1 cellular context compared by ENCODE assay signal in the genomic region with DNA sequence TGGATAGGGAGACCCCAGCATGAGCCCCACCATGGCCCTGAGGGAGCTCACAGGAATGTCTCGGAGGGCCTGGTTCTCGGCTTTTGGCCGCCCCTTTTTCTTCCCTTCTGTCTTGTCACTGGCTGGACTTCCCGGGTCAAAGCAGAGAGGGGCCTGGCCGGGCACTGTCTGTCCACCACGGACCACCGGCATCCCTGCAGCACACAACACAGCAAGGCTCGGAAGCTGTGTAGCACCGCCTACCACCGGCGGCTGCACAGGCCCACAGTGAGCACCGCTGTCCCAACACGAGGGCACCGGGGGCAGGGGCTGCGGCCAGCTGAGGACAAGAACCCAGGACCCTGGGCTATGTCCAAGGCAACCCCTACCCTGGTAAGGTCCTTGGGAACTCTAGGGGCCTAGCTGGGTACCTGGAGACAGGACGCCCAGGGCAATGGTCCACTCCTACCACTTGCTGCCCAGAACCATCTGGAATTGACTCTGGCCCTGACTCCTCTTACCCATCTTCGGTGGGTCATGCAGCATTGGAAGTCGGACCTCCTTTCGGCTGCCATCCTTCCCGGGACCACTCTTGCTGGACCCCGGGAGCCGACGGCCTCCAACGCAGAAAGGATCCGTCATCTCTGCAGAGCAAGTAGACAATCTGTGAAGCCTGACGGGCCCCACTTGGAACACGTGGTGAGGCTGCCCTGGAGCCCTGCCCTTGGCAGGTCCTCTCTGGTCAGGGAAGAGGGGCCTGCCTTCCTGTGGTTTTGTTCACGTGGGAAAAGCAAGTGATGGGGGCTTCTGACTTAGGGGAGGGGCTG.
TF ChIP-seq lines count a peak whose summit lies in the region.

No MANE protein-coding gene starts in this region.

TF ChIP-seq in HepG2, 621 proteins besides CTCF, POLR2A, EP300 and RAD21 (continues in another document):
- TF ChIP-seq ZNF382 (CRISPR knock-in tag; IDR thresholded peaks at IDR 0.05; ENCODE audit: borderline replicate concordance) (no peak), SSRP1 (CRISPR knock-in tag; IDR thresholded peaks at IDR 0.05) (no peak), GLMP (CRISPR knock-in tag; IDR thresholded peaks at IDR 0.05; ENCODE audit: borderline replicate concordance) (no peak), ZNF34 (CRISPR knock-in tag; IDR thresholded peaks at IDR 0.05; ENCODE audit: borderline replicate concordance) (no peak), SNRNP70 (IDR thresholded peaks at IDR 0.05; ENCODE audit: low read depth, low read length) (no peak), ZFP36 (IDR thresholded peaks at IDR 0.05; ENCODE audit: borderline replicate concordance, low read depth, low read length, partially characterized antibody) (no peak), EEA1 (CRISPR knock-in tag; IDR thresholded peaks at IDR 0.05; ENCODE audit: borderline replicate concordance) (no peak), ZNF816 (CRISPR knock-in tag; IDR thresholded peaks at IDR 0.05; ENCODE audit: borderline replicate concordance) (no peak), PHF8 (CRISPR knock-in tag; IDR thresholded peaks at IDR 0.05) (no peak), NONO (IDR thresholded peaks at IDR 0.05) (no peak), NONO (CRISPR knock-in tag; conservative IDR thresholded peaks at IDR 0.05) (0 out of 2 replicates have a peak, but pooled peaks have one; percentile 7), BCL3 (CRISPR knock-in tag; IDR thresholded peaks at IDR 0.05) (no peak), ISX (CRISPR knock-in tag; conservative IDR thresholded peaks at IDR 0.05) (no peak), ERF (CRISPR knock-in tag; IDR thresholded peaks at IDR 0.05) (0 out of 2 replicates have a peak, but pooled peaks have one; percentile 4), ZHX1 (CRISPR knock-in tag; IDR thresholded peaks at IDR 0.05; ENCODE audit: low read depth) (no peak), PHF21A (CRISPR knock-in tag; IDR thresholded peaks at IDR 0.05) (no peak), ZFP36L1 (CRISPR knock-in tag; IDR thresholded peaks at IDR 0.05) (no peak), ZBTB21 (CRISPR knock-in tag; IDR thresholded peaks at IDR 0.05) (no peak), TCF12 (IDR thresholded peaks at IDR 0.05) (no peak), TCF12 (CRISPR knock-in tag; IDR thresholded peaks at IDR 0.05) (no peak), ZNF556 (CRISPR knock-in tag; IDR thresholded peaks at IDR 0.05; ENCODE audit: borderline replicate concordance) (0 out of 2 replicates have a peak, but pooled peaks have one; percentile 34), MED8 (CRISPR knock-in tag; IDR thresholded peaks at IDR 0.05; ENCODE audit: insufficient replicate concordance) (no peak), ZNF709 (CRISPR knock-in tag; IDR thresholded peaks at IDR 0.05) (no peak), ZNF598 (CRISPR knock-in tag; IDR thresholded peaks at IDR 0.05; ENCODE audit: borderline replicate concordance) (no peak), ZNF678 (CRISPR knock-in tag; IDR thresholded peaks at IDR 0.05) (no peak), ZSCAN25 (CRISPR knock-in tag; IDR thresholded peaks at IDR 0.05) (no peak), ZNF431 (CRISPR knock-in tag; IDR thresholded peaks at IDR 0.05; ENCODE audit: borderline replicate concordance, low read depth) (no peak), ZNF138 (CRISPR knock-in tag; IDR thresholded peaks at IDR 0.05; ENCODE audit: low read depth) (no peak), SIX4 (CRISPR knock-in tag; IDR thresholded peaks at IDR 0.05) (no peak), ZFX (CRISPR knock-in tag; IDR thresholded peaks at IDR 0.05; ENCODE audit: low read depth) (peak; percentile 36; the same call in 1 of the 2 replicates), MBD4 (IDR thresholded peaks at IDR 0.05; ENCODE audit: borderline replicate concordance, low read length) (no peak), SUZ12 (IDR thresholded peaks at IDR 0.05; ENCODE audit: low read depth, low read length) (no peak), FOXP4 (CRISPR knock-in tag; IDR thresholded peaks at IDR 0.05) (no peak), SMC3 (IDR thresholded peaks at IDR 0.05; ENCODE audit: low read length) (no peak), ZNF3 (CRISPR knock-in tag; IDR thresholded peaks at IDR 0.05) (no peak), SNAPC4 (CRISPR knock-in tag; IDR thresholded peaks at IDR 0.05) (no peak), ZNF512 (CRISPR knock-in tag; IDR thresholded peaks at IDR 0.05) (no peak)
- TF ChIP-seq, protein P1, sequence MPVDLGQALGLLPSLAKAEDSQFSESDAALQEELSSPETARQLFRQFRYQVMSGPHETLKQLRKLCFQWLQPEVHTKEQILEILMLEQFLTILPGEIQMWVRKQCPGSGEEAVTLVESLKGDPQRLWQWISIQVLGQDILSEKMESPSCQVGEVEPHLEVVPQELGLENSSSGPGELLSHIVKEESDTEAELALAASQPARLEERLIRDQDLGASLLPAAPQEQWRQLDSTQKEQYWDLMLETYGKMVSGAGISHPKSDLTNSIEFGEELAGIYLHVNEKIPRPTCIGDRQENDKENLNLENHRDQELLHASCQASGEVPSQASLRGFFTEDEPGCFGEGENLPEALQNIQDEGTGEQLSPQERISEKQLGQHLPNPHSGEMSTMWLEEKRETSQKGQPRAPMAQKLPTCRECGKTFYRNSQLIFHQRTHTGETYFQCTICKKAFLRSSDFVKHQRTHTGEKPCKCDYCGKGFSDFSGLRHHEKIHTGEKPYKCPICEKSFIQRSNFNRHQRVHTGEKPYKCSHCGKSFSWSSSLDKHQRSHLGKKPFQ (CRISPR knock-in tag; IDR thresholded peaks at IDR 0.05; ENCODE audit: insufficient replicate concordance) = no peak
- TF ChIP-seq, protein P2, sequence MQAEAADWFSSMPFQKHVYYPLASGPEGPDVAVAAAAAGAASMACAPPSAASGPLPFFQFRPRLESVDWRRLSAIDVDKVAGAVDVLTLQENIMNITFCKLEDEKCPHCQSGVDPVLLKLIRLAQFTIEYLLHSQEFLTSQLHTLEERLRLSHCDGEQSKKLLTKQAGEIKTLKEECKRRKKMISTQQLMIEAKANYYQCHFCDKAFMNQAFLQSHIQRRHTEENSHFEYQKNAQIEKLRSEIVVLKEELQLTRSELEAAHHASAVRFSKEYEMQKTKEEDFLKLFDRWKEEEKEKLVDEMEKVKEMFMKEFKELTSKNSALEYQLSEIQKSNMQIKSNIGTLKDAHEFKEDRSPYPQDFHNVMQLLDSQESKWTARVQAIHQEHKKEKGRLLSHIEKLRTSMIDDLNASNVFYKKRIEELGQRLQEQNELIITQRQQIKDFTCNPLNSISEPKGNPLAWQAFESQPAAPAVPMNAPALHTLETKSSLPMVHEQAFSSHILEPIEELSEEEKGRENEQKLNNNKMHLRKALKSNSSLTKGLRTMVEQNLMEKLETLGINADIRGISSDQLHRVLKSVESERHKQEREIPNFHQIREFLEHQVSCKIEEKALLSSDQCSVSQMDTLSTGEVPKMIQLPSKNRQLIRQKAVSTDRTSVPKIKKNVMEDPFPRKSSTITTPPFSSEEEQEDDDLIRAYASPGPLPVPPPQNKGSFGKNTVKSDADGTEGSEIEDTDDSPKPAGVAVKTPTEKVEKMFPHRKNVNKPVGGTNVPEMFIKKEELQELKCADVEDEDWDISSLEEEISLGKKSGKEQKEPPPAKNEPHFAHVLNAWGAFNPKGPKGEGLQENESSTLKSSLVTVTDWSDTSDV (CRISPR knock-in tag; IDR thresholded peaks at IDR 0.05) = 0 out of 2 replicates have a peak, but pooled peaks have one; percentile 43
- TF ChIP-seq, protein P3, sequence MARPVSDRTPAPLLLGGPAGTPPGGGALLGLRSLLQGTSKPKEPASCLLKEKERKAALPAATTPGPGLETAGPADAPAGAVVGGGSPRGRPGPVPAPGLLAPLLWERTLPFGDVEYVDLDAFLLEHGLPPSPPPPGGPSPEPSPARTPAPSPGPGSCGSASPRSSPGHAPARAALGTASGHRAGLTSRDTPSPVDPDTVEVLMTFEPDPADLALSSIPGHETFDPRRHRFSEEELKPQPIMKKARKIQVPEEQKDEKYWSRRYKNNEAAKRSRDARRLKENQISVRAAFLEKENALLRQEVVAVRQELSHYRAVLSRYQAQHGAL (CRISPR knock-in tag; IDR thresholded peaks at IDR 0.05; ENCODE audit: not compliant biosample characterization) = no peak
